In genomic region chr22:28464179-28464578, GRCh38 we compare ENCODE assay signal across 25 cellular contexts.
A peak's percentile ranks its signal among the peaks of the same experiment; 100 is the strongest.
DNase-seq lines count a peak whose midpoint lies in the region; ATAC-seq, FAIRE-seq and TF ChIP-seq lines count a peak whose summit lies in the region.
"Had no signal": no experiment of that assay in that cellular context is flagged by ENCODE, and none has a peak within 500 bp of the region (broad histone marks: within the 10 kb centered on the region; RNA-seq: fewer than 3 reads in every experiment).

No MANE protein-coding gene starts in this region.

- no peaks in the 10 kb centered on the region for H3K36me3 ChIP-seq in body of pancreas (replicated peaks in 1 of 2; ENCODE audit: insufficient read depth in 1 of 2, low read depth in 2 of 2)
- H3K36me3 ChIP-seq in pancreas: no peaks in the 10 kb centered on the region
- H3K36me3 ChIP-seq: SJCRH30 had no signal

- peak overlapping the region in 2 of 4 donors; percentile 3 to 60 for H3K27ac ChIP-seq in body of pancreas
- peak overlapping the region in 1 of 4 donors; percentile 7 for H3K27ac ChIP-seq in pancreas
- H3K27ac ChIP-seq: SJCRH30 had no signal

- H3K36me3 Mint-ChIP-seq in activated T-cell treated with anti-CD3 and anti-CD28 coated beads, Interleukin-2, amount 50 U/mL, for 24 hours (ENCODE audit: low read depth): no peaks in the 10 kb centered on the region
- H3K36me3 Mint-ChIP-seq: CD4-positive, alpha-beta memory T cell had no signal

- peak; percentile 18 for DNase-seq in AG10803 (ENCODE audit: low read depth)
- DNase-seq in body of pancreas: peak in 1 of 4 donors; percentile 30
- DNase-seq in glomerular visceral epithelial cell (ENCODE audit: extremely low spot score): peak; percentile 15
- DNase-seq in pancreas: no peak
- no peak for DNase-seq in activated T-cell treated with anti-CD3 and anti-CD28 coated beads, Interleukin-2, amount 50 U/mL, for 24 hours
- DNase-seq in COR-L47 (lab: John Stamatoyannopoulos, UW): no peak
- DNase-seq: C1 segment of cervical spinal cord; Calu3; CD4-positive, alpha-beta memory T cell; DMS79 treated with DMSO at 0.1 percent for 48 hours; H9; Kasumi-1; NCI-H1092 treated with DMSO at 0.1 percent for 48 hours; NCI-H1436; NCI-H187 treated with DMSO at 0.1 percent for 48 hours; NCI-H2171 treated with DMSO at 0.1 percent for 48 hours; NCI-H345; NCI-H524; NCI-H774; PC-3; SJCRH30 had no signal

- H3K27me3 ChIP-seq in body of pancreas: no peaks in the 10 kb centered on the region
- no peaks in the 10 kb centered on the region for H3K27me3 ChIP-seq in pancreas
- H3K27me3 ChIP-seq: SJCRH30 had no signal

- intact Hi-C loops in body of pancreas (cut with DNase I): no loop called here
- intact Hi-C loops in pancreas (cut with DNase I): no loop called here

- H3K9me3 ChIP-seq in body of pancreas: no peaks in the 10 kb centered on the region
- H3K9me3 ChIP-seq in pancreas: no peaks in the 10 kb centered on the region
- H3K9me3 ChIP-seq: SJCRH30 had no signal

- peaks cover 3% of the 10 kb centered on the region for H3K9me3 Mint-ChIP-seq in activated T-cell treated with anti-CD3 and anti-CD28 coated beads, Interleukin-2, amount 50 U/mL, for 24 hours
- H3K9me3 Mint-ChIP-seq: H9 had no signal

- TF ChIP-seq POLR2A in body of pancreas (IDR thresholded peaks at IDR 0.05): no peak

- no peak overlapping the region for H3K4me3 Mint-ChIP-seq in activated T-cell treated with anti-CD3 and anti-CD28 coated beads, Interleukin-2, amount 50 U/mL, for 24 hours
- H3K4me3 Mint-ChIP-seq: CD4-positive, alpha-beta memory T cell; H9 had no signal

- ATAC-seq in body of pancreas (peak; percentile 64), pancreas (peak; percentile 50 to 84 (median 62)), HG03280 (IDR thresholded peaks at IDR 0.05; ENCODE audit: unreplicated experiment) (no peak)
- ATAC-seq: HepG2, K562, PC-3 had no signal

- H3K4me3 ChIP-seq in AG10803 (ENCODE audit: low read length) (no peak overlapping the region), body of pancreas (no peak overlapping the region), pancreas (no peak overlapping the region)
- H3K4me3 ChIP-seq: K562, SJCRH30 had no signal

- no peak for FAIRE-seq in pancreas (lab: Jason Lieb, UNC)
- FAIRE-seq: GM19239, HepG2, K562 had no signal

- no peaks in the 10 kb centered on the region for H3K27me3 Mint-ChIP-seq in activated T-cell treated with anti-CD3 and anti-CD28 coated beads, Interleukin-2, amount 50 U/mL, for 24 hours

- WGBS in body of pancreas, 2 donors: 26 to 50% methylated on average over 1 of the region's 1 CpG
- 31 to 40% methylated on average over 1 of the region's 1 CpG for WGBS in pancreas, 2 donors

- no peak overlapping the region for H3K27ac Mint-ChIP-seq in activated T-cell treated with anti-CD3 and anti-CD28 coated beads, Interleukin-2, amount 50 U/mL, for 24 hours
- H3K27ac Mint-ChIP-seq: CD4-positive, alpha-beta memory T cell; H9 had no signal

- H3K4me1 ChIP-seq in body of pancreas: peaks cover 13% of the 10 kb centered on the region
- peaks cover 0 to 16% (median 15%) of the 10 kb centered on the region in 3 donors for H3K4me1 ChIP-seq in pancreas
- H3K4me1 ChIP-seq: SJCRH30 had no signal

- no peaks in the 10 kb centered on the region for H3K4me1 Mint-ChIP-seq in activated T-cell treated with anti-CD3 and anti-CD28 coated beads, Interleukin-2, amount 50 U/mL, for 24 hours (ENCODE audit: low read depth)
- H3K4me1 Mint-ChIP-seq: CD4-positive, alpha-beta memory T cell had no signal

- no peak for TF ChIP-seq CTCF in AG10803 (conservative IDR thresholded peaks at IDR 0.05; ENCODE audit: low read length)
- no peak for TF ChIP-seq CTCF in body of pancreas (IDR thresholded peaks at IDR 0.05)
- TF ChIP-seq CTCF in pancreas (IDR thresholded peaks at IDR 0.05): no peak

Comparison
In these comparisons a context has a peak if more than half of its experiments do, and no peak if none do; other contexts are left out.
1. DNase-seq: peak in AG10803 (single experiment) and glomerular visceral epithelial cell (single experiment); none in pancreas (0 of 6), activated T-cell treated with anti-CD3 and anti-CD28 coated beads, Interleukin-2, amount 50 U/mL, for 24 hours (single experiment) and COR-L47 (single experiment).